20 cellular contexts compared by ENCODE assay signal in genomic region chr16:54177052-54177856, GRCh38.
"Had no signal": no experiment of that assay in that cellular context is flagged by ENCODE, and none has a peak within 500 bp of the region (broad histone marks: within the 10 kb centered on the region; RNA-seq: fewer than 3 reads in every experiment).

No MANE protein-coding gene starts in this region.

- H3K27ac ChIP-seq: adrenal gland, colonic mucosa, psoas muscle, tibial artery, vagina had no signal

- H3K36me3 ChIP-seq: adrenal gland, colonic mucosa, tibial artery, vagina had no signal

- H3K4me3 ChIP-seq: adrenal gland, colonic mucosa, psoas muscle, tibial artery, vagina had no signal

- H3K9me3 ChIP-seq: adrenal gland, colonic mucosa, psoas muscle, tibial artery, vagina had no signal

- H3K4me3 Mint-ChIP-seq: activated B cell treated with CpG ODN at 0.5 μM for 24 hours; activated CD8-positive, alpha-beta T cell treated with anti-CD3 and anti-CD28 coated beads for 36 hours; activated naive CD4-positive, alpha-beta T cell treated with anti-CD3 and anti-CD28 coated beads, Interleukin-2, amount 50 U/mL, for 24 hours; natural killer cell had no signal

- DNase-seq: activated B cell treated with CpG ODN at 0.5 μM for 24 hours; activated CD4-positive, alpha-beta T cell treated with anti-CD3 and anti-CD28 coated beads for 48 hours; activated CD8-positive, alpha-beta memory T cell treated with anti-CD3 and anti-CD28 coated beads, Interleukin-2, amount 50 U/mL, for 4 hours; activated CD8-positive, alpha-beta T cell treated with anti-CD3 and anti-CD28 coated beads for 36 hours; activated effector memory CD4-positive, alpha-beta T cell treated with anti-CD3 and anti-CD28 coated beads, Interleukin-2, amount 50 U/mL, for 16 hours; activated T-cell treated with anti-CD3 and anti-CD28 coated beads, Interleukin-2, amount 50 U/mL, for 48 hours; adrenal gland; caudate nucleus; colonic mucosa; kidney glomerular epithelial cell; mesenchymal stem cell; natural killer cell; occipital lobe; psoas muscle; stimulated activated CD4-positive, alpha-beta T cell treated with anti-CD3 and anti-CD28 coated beads, Interleukin-1b, Interleukin-23, amount 100 ng/mL, for 48 hours; tibial artery had no signal

- H3K27ac Mint-ChIP-seq: activated B cell treated with CpG ODN at 0.5 μM for 24 hours; activated CD8-positive, alpha-beta T cell treated with anti-CD3 and anti-CD28 coated beads for 36 hours; activated naive CD4-positive, alpha-beta T cell treated with anti-CD3 and anti-CD28 coated beads, Interleukin-2, amount 50 U/mL, for 24 hours; natural killer cell had no signal

- H3K36me3 Mint-ChIP-seq: activated naive CD4-positive, alpha-beta T cell treated with anti-CD3 and anti-CD28 coated beads, Interleukin-2, amount 50 U/mL, for 24 hours; natural killer cell had no signal

- ATAC-seq: activated CD8-positive, alpha-beta T cell treated with anti-CD3 and anti-CD28 coated beads for 36 hours; esophagus mucosa; natural killer cell; psoas muscle; sciatic nerve had no signal

- H3K4me1 ChIP-seq: adrenal gland, colonic mucosa, psoas muscle, tibial artery, vagina had no signal

- H3K4me1 Mint-ChIP-seq: activated B cell treated with CpG ODN at 0.5 μM for 24 hours; activated naive CD4-positive, alpha-beta T cell treated with anti-CD3 and anti-CD28 coated beads, Interleukin-2, amount 50 U/mL, for 24 hours; natural killer cell had no signal

- H3K9me3 Mint-ChIP-seq: activated B cell treated with CpG ODN at 0.5 μM for 24 hours; activated CD8-positive, alpha-beta T cell treated with anti-CD3 and anti-CD28 coated beads for 36 hours; activated naive CD4-positive, alpha-beta T cell treated with anti-CD3 and anti-CD28 coated beads, Interleukin-2, amount 50 U/mL, for 24 hours; natural killer cell had no signal

- H3K27me3 ChIP-seq: adrenal gland, colonic mucosa, vagina had no signal
